Comparison of ENCODE assay signal across 8 cellular contexts in genomic region chr20:53939554-53940355, GRCh38.
DNase-seq lines count a peak whose midpoint lies in the region; FAIRE-seq and TF ChIP-seq lines count a peak whose summit lies in the region.

No MANE protein-coding gene starts in this region.

- in situ Hi-C loops in G401 (cut with HindIII; ENCODE audit: low sequenced_read_pairs): no loop called here

- H3K27ac ChIP-seq in angular gyrus (ENCODE audit: low read depth, low read length): peak overlapping the region; percentile 5

- TF ChIP-seq POLR2A in H54 (IDR thresholded peaks at IDR 0.05; ENCODE audit: low read depth, low read length): no peak

- no peak overlapping the region for H3K4me3 ChIP-seq in retinal pigment epithelial cell (ENCODE audit: low read length)

- FAIRE-seq in H54 (lab: Jason Lieb, UNC): no peak

- DNase-seq in G401 (ENCODE audit: low spot score) (peak; percentile 74), H54 (ENCODE audit: insufficient read length, low spot score) (peak; percentile 37), M059J (ENCODE audit: low read depth) (peak; percentile 99), SW480 (ENCODE audit: low spot score) (peak; percentile 94), hepatic stellate cell (ENCODE audit: low spot score) (peak; percentile 63), retinal pigment epithelial cell (ENCODE audit: low read depth) (peak; percentile 85), cerebellum (ENCODE audit: low spot score) (no peak)

- TF ChIP-seq CTCF in retinal pigment epithelial cell (conservative IDR thresholded peaks at IDR 0.05; ENCODE audit: low read depth, low read length): peak; percentile 80
